ENCODE assay signal across 14 cellular contexts in genomic region chr3:30501526-30501925, GRCh38.
"Had no signal": no experiment of that assay in that cellular context is flagged by ENCODE, and none has a peak within 500 bp of the region (broad histone marks: within the 10 kb centered on the region; RNA-seq: fewer than 3 reads in every experiment).

No MANE protein-coding gene starts in this region.

- H3K4me3 Mint-ChIP-seq: activated CD4-positive, alpha-beta T cell treated with anti-CD3 and anti-CD28 coated beads, Interleukin-2, amount 10 ng/mL, durations not matched to agents 7 days and 5 days; activated naive CD8-positive, alpha-beta T cell; immature natural killer cell; T-helper 1 cell treated with Interleukin-12 subunit alpha and Interleukin-12 subunit beta and Interleukin-4 antibody, amounts not matched to agents 30 μg/mL and 1 μg/mL, for 36 hours; WTC11 had no signal

- H3K36me3 Mint-ChIP-seq: immature natural killer cell had no signal

- H3K27me3 Mint-ChIP-seq: activated CD4-positive, alpha-beta T cell treated with anti-CD3 and anti-CD28 coated beads, Interleukin-2, amount 10 ng/mL, durations not matched to agents 7 days and 5 days; activated naive CD8-positive, alpha-beta T cell had no signal

- H3K9me3 ChIP-seq: esophagus squamous epithelium had no signal

- FAIRE-seq: endometrium had no signal

- DNase-seq: activated CD4-positive, alpha-beta T cell treated with anti-CD3 and anti-CD28 coated beads, Interleukin-2, amount 10 ng/mL, durations not matched to agents 7 days and 5 days; activated gamma-delta T cell; activated T-cell treated with anti-CD3 and anti-CD28 coated beads, Interleukin-2, amount 50 U/mL, for 1 hour; brain microvascular endothelial cell; dorsolateral prefrontal cortex; esophagus squamous epithelium; immature natural killer cell; stimulated activated CD4-positive, alpha-beta T cell treated with anti-CD3 and anti-CD28 coated beads, Interleukin-15, amount 100 ng/mL, for 24 hours; stimulated activated CD4-positive, alpha-beta T cell treated with anti-CD3 and anti-CD28 coated beads, Interleukin-4, amount 100 ng/mL, for 24 hours had no signal

- H3K27me3 ChIP-seq: brain microvascular endothelial cell, dorsolateral prefrontal cortex had no signal

- H3K36me3 ChIP-seq: brain microvascular endothelial cell, esophagus squamous epithelium had no signal

- H3K4me3 ChIP-seq: dorsolateral prefrontal cortex, esophagus squamous epithelium had no signal

- H3K27ac ChIP-seq: brain microvascular endothelial cell, dorsolateral prefrontal cortex, esophagus squamous epithelium had no signal

- ATAC-seq: SK-N-SH treated with all-trans-retinoic acid at 6 μM for 48 hours, WTC11 had no signal

- H3K27ac Mint-ChIP-seq: activated CD4-positive, alpha-beta T cell treated with anti-CD3 and anti-CD28 coated beads, Interleukin-2, amount 10 ng/mL, durations not matched to agents 7 days and 5 days; activated naive CD8-positive, alpha-beta T cell; immature natural killer cell; T-helper 1 cell treated with Interleukin-12 subunit alpha and Interleukin-12 subunit beta and Interleukin-4 antibody, amounts not matched to agents 30 μg/mL and 1 μg/mL, for 36 hours; WTC11 had no signal

- H3K9me3 Mint-ChIP-seq: immature natural killer cell had no signal
